Comparison of ENCODE assay signal across 2 cellular contexts in genomic region chr11:106447631-106448191, GRCh38.
TF ChIP-seq lines count a peak whose summit lies in the region.

No MANE protein-coding gene starts in this region.

TF ChIP-seq in GM23338, 12 proteins besides CTCF, POLR2A, EP300 and RAD21 (continued from another document):
- no peak for TF ChIP-seq ZNF462 (CRISPR knock-in tag; IDR thresholded peaks at IDR 0.05)
- TF ChIP-seq ETS1 (IDR thresholded peaks at IDR 0.05) = no peak
- TF ChIP-seq REST (IDR thresholded peaks at IDR 0.05; ENCODE audit: unreplicated experiment) = no peak
- TF ChIP-seq ZNF114 (CRISPR knock-in tag; IDR thresholded peaks at IDR 0.05) = no peak

TF ChIP-seq in H1, 55 proteins besides CTCF, POLR2A, EP300 and RAD21:
- no peak for TF ChIP-seq ATF2 (IDR thresholded peaks at IDR 0.05; ENCODE audit: low read length)
- no peak for TF ChIP-seq CREB1 (IDR thresholded peaks at IDR 0.05)
- TF ChIP-seq SIN3A (conservative IDR thresholded peaks at IDR 0.05 in 1 of 2, IDR thresholded peaks at IDR 0.05 in 1 of 2; ENCODE audit: low read depth in 1 of 2, low read length in 2 of 2) = no peak
- no peak for TF ChIP-seq SIX5 (IDR thresholded peaks at IDR 0.05; ENCODE audit: low read depth, low read length)
- TF ChIP-seq TAF1 (IDR thresholded peaks at IDR 0.05; ENCODE audit: low read depth, low read length) = no peak
- no peak for TF ChIP-seq TBP (IDR thresholded peaks at IDR 0.05; ENCODE audit: low read depth, low read length)
- no peak for TF ChIP-seq CBX5 (IDR thresholded peaks at IDR 0.05; ENCODE audit: low read depth, low read length)
- no peak for TF ChIP-seq KDM1A (IDR thresholded peaks at IDR 0.05; ENCODE audit: borderline replicate concordance, low read length)
- no peak for TF ChIP-seq CHD7 (IDR thresholded peaks at IDR 0.05; ENCODE audit: insufficient replicate concordance, low read length)
- TF ChIP-seq YY1 (IDR thresholded peaks at IDR 0.05; ENCODE audit: low read depth, low read length) = no peak
- TF ChIP-seq BCL11A (IDR thresholded peaks at IDR 0.05; ENCODE audit: low read depth in 2 of 2, low read length in 2 of 2) = no peak
- TF ChIP-seq SP1 (IDR thresholded peaks at IDR 0.05; ENCODE audit: low read depth, low read length) = no peak
- TF ChIP-seq SIRT6 (IDR thresholded peaks at IDR 0.05; ENCODE audit: low read length) = no peak
- TF ChIP-seq SP2 (IDR thresholded peaks at IDR 0.05; ENCODE audit: low read length) = no peak
- no peak for TF ChIP-seq CHD2 (IDR thresholded peaks at IDR 0.05; ENCODE audit: low read length)
- no peak for TF ChIP-seq FOSL1 (IDR thresholded peaks at IDR 0.05; ENCODE audit: insufficient read depth, low read depth, low read length)
- TF ChIP-seq EZH2 (IDR thresholded peaks at IDR 0.05; ENCODE audit: low read depth, low read length, severe bottlenecking) = no peak
- no peak for TF ChIP-seq SP4 (IDR thresholded peaks at IDR 0.05; ENCODE audit: low read length)
- TF ChIP-seq RNF2 (IDR thresholded peaks at IDR 0.05; ENCODE audit: borderline replicate concordance, low read depth, low read length, missing control alignments, poor library complexity, severe bottlenecking) = no peak
- no peak for TF ChIP-seq TEAD4 (IDR thresholded peaks at IDR 0.05; ENCODE audit: low read depth, low read length)
